In genomic region chr14:22521449-22522239, GRCh38 we compare ENCODE assay signal across 12 cellular contexts.
DNase-seq lines count a peak whose midpoint lies in the region; ATAC-seq and TF ChIP-seq lines count a peak whose summit lies in the region.
"Had no signal": no experiment of that assay in that cellular context is flagged by ENCODE, and none has a peak within 500 bp of the region (broad histone marks: within the 10 kb centered on the region; RNA-seq: fewer than 3 reads in every experiment).

No MANE protein-coding gene starts in this region.

- H3K4me3 Mint-ChIP-seq in activated naive CD8-positive, alpha-beta T cell treated with anti-CD3 and anti-CD28 coated beads, Interleukin-2, amount 10 ng/mL, durations not matched to agents 7 days and 5 days, result peak overlapping the region; percentile 99
- H3K4me3 Mint-ChIP-seq in naive B cell, result peak overlapping the region in 3 of 8 donors; percentile 63 to 66 (median 64)

- peak overlapping the region in 10 of 11 experiments; percentile 22 to 78 (median 46); a peak in 16 of 22 replicates for H3K4me2 ChIP-seq in BLaER1 treated with 17β-estradiol and CSF1 and Interleukin-3, amounts not matched to agents 10 nM and 100 nM
- H3K4me2 ChIP-seq: SK-N-SH had no signal

- H3K4me1 Mint-ChIP-seq in activated naive CD8-positive, alpha-beta T cell treated with anti-CD3 and anti-CD28 coated beads, Interleukin-2, amount 10 ng/mL, durations not matched to agents 7 days and 5 days, result peaks cover 76% of the 10 kb centered on the region
- peaks cover 55 to 76% (median 74%) of the 10 kb centered on the region in 3 donors for H3K4me1 Mint-ChIP-seq in naive B cell

- no peak overlapping the region; a peak in 1 of 22 replicates for H3K9ac ChIP-seq in BLaER1 treated with 17β-estradiol and CSF1 and Interleukin-3, amounts not matched to agents 10 nM and 100 nM
- H3K9ac ChIP-seq: SK-N-SH had no signal

- POLR2A ChIA-PET in activated naive CD8-positive, alpha-beta T cell treated with anti-CD3 and anti-CD28 coated beads, Interleukin-2, amount 10 ng/mL, durations not matched to agents 7 days and 5 days (lab: Charles Lee), result interaction anchor here (0.8 to 32.0 kb wide), 11 partner anchors 8 to 542 kb away, joined by 3 to 652 read pairs (median 15); no protein-coding TSS in a partner anchor

- peaks cover 0 to 98% (median 0%) of the 10 kb centered on the region in 11 experiments; a peak in 6 of 22 replicates for H4K20me1 ChIP-seq in BLaER1 treated with 17β-estradiol and CSF1 and Interleukin-3, amounts not matched to agents 10 nM and 100 nM

- H3K9me3 ChIP-seq in BLaER1 treated with 17β-estradiol and CSF1 and Interleukin-3, amounts not matched to agents 10 nM and 100 nM (replicated peaks in 1 of 11), result no peaks in the 10 kb centered on the region
- H3K9me3 ChIP-seq: SK-N-SH had no signal

- H3K36me3 Mint-ChIP-seq in activated naive CD8-positive, alpha-beta T cell treated with anti-CD3 and anti-CD28 coated beads, Interleukin-2, amount 10 ng/mL, durations not matched to agents 7 days and 5 days, result peaks cover 88% of the 10 kb centered on the region
- H3K36me3 Mint-ChIP-seq in naive B cell, result no peaks in the 10 kb centered on the region

- peak overlapping the region in 6 of 11 experiments; percentile 4 to 38 (median 30); a peak in 4 of 22 replicates for H3K27ac ChIP-seq in BLaER1 treated with 17β-estradiol and CSF1 and Interleukin-3, amounts not matched to agents 10 nM and 100 nM
- H3K27ac ChIP-seq: foreskin keratinocyte had no signal

- TF ChIP-seq POLR2A in GM19099 (IDR thresholded peaks at IDR 0.05; ENCODE audit: extremely low read depth, insufficient read length, low read depth), result peak; percentile 15

- H3K4me3 ChIP-seq in BLaER1 treated with 17β-estradiol and CSF1 and Interleukin-3, amounts not matched to agents 10 nM and 100 nM, result no peak overlapping the region
- no peak overlapping the region for H3K4me3 ChIP-seq in foreskin fibroblast (ENCODE audit: low read depth in 1 of 2, low read length in 2 of 2)

- peaks cover 66 to 100% (median 93%) of the 10 kb centered on the region in 10 experiments for H3K4me1 ChIP-seq in BLaER1 treated with 17β-estradiol and CSF1 and Interleukin-3, amounts not matched to agents 10 nM and 100 nM

- ATAC-seq in activated naive CD8-positive, alpha-beta T cell treated with anti-CD3 and anti-CD28 coated beads, Interleukin-2, amount 10 ng/mL, durations not matched to agents 7 days and 5 days (ENCODE audit: low read depth), result no peak
- ATAC-seq in naive B cell (ENCODE audit: low read depth in 2 of 2) (no peak), GM18858 (IDR thresholded peaks at IDR 0.05; ENCODE audit: unreplicated experiment) (no peak), GM18909 (IDR thresholded peaks at IDR 0.05; ENCODE audit: poor library complexity, unreplicated experiment) (no peak)
- ATAC-seq: foreskin keratinocyte had no signal

- no peaks in the 10 kb centered on the region for H3K27me3 ChIP-seq in BLaER1 treated with 17β-estradiol and CSF1 and Interleukin-3, amounts not matched to agents 10 nM and 100 nM
- H3K27me3 ChIP-seq: foreskin keratinocyte had no signal

- no peaks in the 10 kb centered on the region for H3K9me3 Mint-ChIP-seq in activated naive CD8-positive, alpha-beta T cell treated with anti-CD3 and anti-CD28 coated beads, Interleukin-2, amount 10 ng/mL, durations not matched to agents 7 days and 5 days
- no peaks in the 10 kb centered on the region for H3K9me3 Mint-ChIP-seq in naive B cell

- H3K27ac Mint-ChIP-seq in activated naive CD8-positive, alpha-beta T cell treated with anti-CD3 and anti-CD28 coated beads, Interleukin-2, amount 10 ng/mL, durations not matched to agents 7 days and 5 days, result peak overlapping the region; percentile 98
- peak overlapping the region; percentile 21 to 91 (median 78) for H3K27ac Mint-ChIP-seq in naive B cell

- DNase-seq in activated naive CD8-positive, alpha-beta T cell treated with anti-CD3 and anti-CD28 coated beads, Interleukin-2, amount 10 ng/mL, durations not matched to agents 7 days and 5 days, result no peak
- no peak for DNase-seq in naive B cell
- no peak for DNase-seq in foreskin fibroblast
- no peak for DNase-seq in middle frontal gyrus (ENCODE audit: extremely low spot score, low spot score)
- DNase-seq: activated CD4-positive, alpha-beta T cell treated with anti-CD3 and anti-CD28 coated beads for 1 hour; foreskin keratinocyte; NK-92 treated with Interleukin-12 subunit alpha and Interleukin-12 subunit beta, amount 100 ng/mL, for 24 hours; SK-N-SH had no signal

- no peak for TF ChIP-seq CTCF in foreskin fibroblast (IDR thresholded peaks at IDR 0.05; ENCODE audit: low read depth, low read length)

- H3K36me3 ChIP-seq in BLaER1 treated with 17β-estradiol and CSF1 and Interleukin-3, amounts not matched to agents 10 nM and 100 nM, result peaks cover 0 to 100% (median 81%) of the 10 kb centered on the region in 11 experiments; a peak in 13 of 22 replicates

- no peaks in the 10 kb centered on the region for H3K27me3 Mint-ChIP-seq in activated naive CD8-positive, alpha-beta T cell treated with anti-CD3 and anti-CD28 coated beads, Interleukin-2, amount 10 ng/mL, durations not matched to agents 7 days and 5 days
- no peaks in the 10 kb centered on the region for H3K27me3 Mint-ChIP-seq in naive B cell
